In the genomic region with DNA sequence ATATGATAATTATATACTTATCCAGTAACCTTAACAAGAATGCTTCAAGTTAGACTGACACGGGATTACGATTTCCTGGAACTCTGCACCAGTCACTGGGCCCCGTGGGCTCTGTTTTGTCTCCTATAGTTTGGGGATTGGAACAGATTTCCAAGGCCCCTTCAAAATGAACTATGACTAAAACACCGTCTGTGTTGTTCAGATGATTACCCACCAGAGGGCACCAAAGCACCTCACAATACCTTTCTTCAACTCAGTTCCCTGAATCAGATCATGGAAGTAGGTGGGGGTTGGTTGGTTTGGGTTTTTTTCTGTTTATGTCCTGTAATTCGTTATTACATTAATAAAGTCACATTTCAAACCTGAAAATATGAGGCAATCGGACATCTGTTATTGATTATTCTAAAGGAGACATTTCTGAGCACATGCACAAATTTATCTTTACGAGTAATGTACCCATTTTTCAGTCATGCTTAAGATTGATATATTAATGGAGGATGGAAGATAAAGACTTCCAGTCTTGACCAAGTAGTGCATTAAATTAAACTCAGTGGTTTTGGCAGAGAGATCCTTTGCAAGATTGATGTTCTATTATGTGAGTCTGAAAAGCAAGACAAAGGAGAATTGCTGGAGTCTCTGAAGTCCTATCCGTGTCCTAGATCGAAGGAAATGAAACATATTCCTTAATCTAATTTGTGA, we compare ENCODE assay signal across 8 cellular contexts.
A peak's percentile ranks its signal among the peaks of the same experiment; 100 is the strongest.
DNase-seq lines count a peak whose midpoint lies in the region; ATAC-seq and TF ChIP-seq lines count a peak whose summit lies in the region.

No MANE protein-coding gene starts in this region.

- POLR2A ChIA-PET in activated B cell treated with CpG ODN at 0.5 μM for 24 hours (lab: Charles Lee): no interaction called here

- no peak overlapping the region for H3K27ac Mint-ChIP-seq in activated B cell treated with CpG ODN at 0.5 μM for 24 hours

- peak; percentile 73 to 83 for DNase-seq in AML-193 (lab: John Stamatoyannopoulos, UW)
- DNase-seq in NCI-H446 (lab: John Stamatoyannopoulos, UW): peak; percentile 67 to 79
- DNase-seq in activated B cell treated with CpG ODN at 0.5 μM for 24 hours: no peak
- peak; percentile 84 for DNase-seq in cerebellar cortex (ENCODE audit: low spot score)
- DNase-seq in left lobe of liver (ENCODE audit: low spot score): peak; percentile 62
- DNase-seq in stimulated activated CD4-positive, alpha-beta T cell treated with anti-CD3 and anti-CD28 coated beads, TNF-alpha, amount 100 ng/mL, for 1 hour (ENCODE audit: low read depth in 3 of 3, low spot score in 1 of 3): peak; percentile 7 to 13 (median 10)

- peak; percentile 85 for TF ChIP-seq CTCF in activated B cell treated with CpG ODN at 0.5 μM for 24 hours (IDR thresholded peaks at IDR 0.05)

- no peak overlapping the region for H3K4me3 Mint-ChIP-seq in activated B cell treated with CpG ODN at 0.5 μM for 24 hours

- no peaks in the 10 kb centered on the region for H3K27me3 Mint-ChIP-seq in activated B cell treated with CpG ODN at 0.5 μM for 24 hours

- no peaks in the 10 kb centered on the region for H3K9me3 Mint-ChIP-seq in activated B cell treated with CpG ODN at 0.5 μM for 24 hours

- ATAC-seq in GM19023 (IDR thresholded peaks at IDR 0.05; ENCODE audit: unreplicated experiment) (peak; percentile 88), HG03354 (IDR thresholded peaks at IDR 0.05; ENCODE audit: poor library complexity, severe bottlenecking, unreplicated experiment) (peak; percentile 87), activated B cell treated with CpG ODN at 0.5 μM for 24 hours (ENCODE audit: low read depth) (peak; percentile 85), left lobe of liver (peak; percentile 99)

- CTCF ChIA-PET in activated B cell treated with CpG ODN at 0.5 μM for 24 hours (lab: Charles Lee): interaction anchor here (0.9 to 1.3 kb wide), 2 partner anchors 17 to 211 kb away, joined by 3 to 15 read pairs; no protein-coding TSS in a partner anchor

- intact Hi-C loops in activated B cell treated with CpG ODN at 0.5 μM for 24 hours (cut with micrococcal nuclease): loop anchor here (1.0 to 5.0 kb wide), 8 partner anchors 211 to 965 kb away; no protein-coding TSS in a partner anchor

- no peaks in the 10 kb centered on the region for H3K4me1 Mint-ChIP-seq in activated B cell treated with CpG ODN at 0.5 μM for 24 hours

- no peaks in the 10 kb centered on the region for H3K36me3 Mint-ChIP-seq in activated B cell treated with CpG ODN at 0.5 μM for 24 hours (ENCODE audit: low read depth)
